In the genomic region with DNA sequence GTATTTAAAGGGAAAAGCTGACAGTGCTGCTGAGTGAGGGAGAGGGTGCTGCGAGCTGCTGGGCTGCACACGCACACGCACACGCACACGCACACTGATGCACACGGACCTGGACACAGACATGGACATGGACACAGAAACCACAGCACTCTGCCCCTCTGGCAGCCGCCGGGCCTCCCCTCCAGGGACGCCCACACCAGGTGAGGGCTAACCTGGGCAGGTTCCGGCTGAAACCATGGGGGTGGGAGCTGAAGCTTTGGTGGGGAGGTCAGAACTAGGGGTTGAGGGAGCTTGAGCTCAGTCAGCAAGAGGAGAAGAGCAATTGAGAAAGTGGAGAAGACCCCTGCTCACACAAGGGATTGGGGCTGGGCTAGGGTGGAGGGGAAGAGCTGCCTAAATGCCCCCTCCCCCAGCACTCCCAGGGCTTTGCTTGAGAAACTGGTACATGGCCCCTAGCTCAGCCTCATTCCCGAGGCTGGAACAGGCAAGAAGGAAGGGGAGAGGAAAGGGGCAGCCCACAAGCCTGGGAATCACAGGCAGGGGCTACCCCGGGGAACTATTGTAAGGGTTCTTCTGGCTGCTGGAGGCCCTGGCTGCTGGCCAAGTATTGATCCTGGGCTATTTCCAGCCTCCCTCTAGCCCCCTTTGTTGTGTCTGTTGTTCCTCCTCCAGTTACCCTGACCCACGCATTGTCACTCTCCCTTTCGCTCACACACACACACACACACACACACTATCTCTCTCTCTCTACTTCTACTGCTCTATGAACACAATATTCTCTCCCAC, we compare ENCODE assay signal across 9 cellular contexts. TPM values are rescaled to one million over a fixed set of nuclear protein-coding genes. Genes with fewer than 3 reads are reported as not detected.
DNase-seq lines count a peak whose midpoint lies in the region; ATAC-seq and TF ChIP-seq lines count a peak whose summit lies in the region.
"Had no signal": no experiment of that assay in that cellular context is flagged by ENCODE, and none has a peak within 500 bp of the region (broad histone marks: within the 10 kb centered on the region; RNA-seq: fewer than 3 reads in every experiment).

A gene with protein sequence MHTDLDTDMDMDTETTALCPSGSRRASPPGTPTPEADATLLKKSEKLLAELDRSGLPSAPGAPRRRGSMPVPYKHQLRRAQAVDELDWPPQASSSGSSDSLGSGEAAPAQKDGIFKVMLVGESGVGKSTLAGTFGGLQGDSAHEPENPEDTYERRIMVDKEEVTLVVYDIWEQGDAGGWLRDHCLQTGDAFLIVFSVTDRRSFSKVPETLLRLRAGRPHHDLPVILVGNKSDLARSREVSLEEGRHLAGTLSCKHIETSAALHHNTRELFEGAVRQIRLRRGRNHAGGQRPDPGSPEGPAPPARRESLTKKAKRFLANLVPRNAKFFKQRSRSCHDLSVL (plus strand): TSS at position 32 of the 786 bp plus-strand sequence. CDS start 66 bp downstream, at position 98.

- H3K9me3 Mint-ChIP-seq in neural progenitor cell = no peaks in the 10 kb centered on the region

- peaks cover 8% of the 10 kb centered on the region for H3K27me3 Mint-ChIP-seq in neural progenitor cell (ENCODE audit: insufficient read depth, low read depth)

- H3K4me3 ChIP-seq in neural progenitor cell = peak within 1 kb of the TSS; percentile 39
- H3K4me3 ChIP-seq: lower lobe of right lung had no signal

- H3K27ac Mint-ChIP-seq in neural progenitor cell = peak within 1 kb of the TSS; percentile 99

- no peaks in the 10 kb centered on the region for H4K20me1 ChIP-seq in neural progenitor cell (ENCODE audit: low read depth)

- H3K4me1 ChIP-seq in neural progenitor cell = peaks cover 24% of the 10 kb centered on the region

- H3K27ac ChIP-seq in caudate nucleus (ENCODE audit: low read depth, low read length) (peak within 1 kb of the TSS; percentile 12), neural progenitor cell (peak within 1 kb of the TSS; percentile 41)
- H3K27ac ChIP-seq: lower lobe of right lung had no signal

- H2AFZ ChIP-seq in neural progenitor cell (replicated peaks) = peak within 1 kb of the TSS; percentile 83

- peaks cover 59% of the 10 kb centered on the region for H3K4me1 Mint-ChIP-seq in neural progenitor cell

- H3F3A ChIP-seq in neural progenitor cell (ENCODE audit: low read depth) = peaks cover 49% of the 10 kb centered on the region

- ATAC-seq in GM18520 (IDR thresholded peaks at IDR 0.05; ENCODE audit: unreplicated experiment) = no peak

- peak; percentile 21 for DNase-seq in GM20000 (ENCODE audit: low spot score)
- peak; percentile 92 for DNase-seq in NCI-H2029 treated with DMSO at 0.1 percent for 48 hours (lab: John Stamatoyannopoulos, UW)
- DNase-seq in caudate nucleus (lab: John Stamatoyannopoulos, UW) = peak in 17 of 61 donors; percentile 7 to 64 (median 37)
- peak; percentile 64 for DNase-seq in neural progenitor cell (ENCODE audit: low spot score)
- DNase-seq in MV-4-11 (lab: John Stamatoyannopoulos, UW) = no peak
- no peak for DNase-seq in NCI-H2196 (lab: John Stamatoyannopoulos, UW; ENCODE audit: unreplicated experiment)
- DNase-seq: lower lobe of right lung, Right ventricle myocardium superior had no signal

- peak within 1 kb of the TSS; percentile 79 for H3K4me2 ChIP-seq in neural progenitor cell

- H3K9ac ChIP-seq in neural progenitor cell = no peak within 1 kb of the TSS

- no peaks in the 10 kb centered on the region for H3K36me3 ChIP-seq in neural progenitor cell

- peaks cover 21% of the 10 kb centered on the region for H3K27me3 ChIP-seq in neural progenitor cell

- no peaks in the 10 kb centered on the region for H3K9me3 ChIP-seq in neural progenitor cell (ENCODE audit: low read depth)
- H3K9me3 ChIP-seq: lower lobe of right lung had no signal

- H3K4me3 Mint-ChIP-seq in neural progenitor cell = peak within 1 kb of the TSS; percentile 80

- H3K36me3 Mint-ChIP-seq in neural progenitor cell = peaks cover 9% of the 10 kb centered on the region

- TF ChIP-seq CTCF in GM20000 (IDR thresholded peaks at IDR 0.05; ENCODE audit: extremely low read depth, missing control alignments) (no peak), neural progenitor cell (IDR thresholded peaks at IDR 0.05) (no peak)

- H3K79me2 ChIP-seq in neural progenitor cell (ENCODE audit: low read depth) = no peaks in the 10 kb centered on the region

RNA-seq across cellular contexts. Expression of the gene that starts here (rescaled TPM):
- total RNA-seq in neural progenitor cell (ENCODE audit: low replicate concordance) = 1.7 and 3.3 TPM in 2 replicates
- total RNA-seq: Right ventricle myocardium superior had no signal

Comparison
In these comparisons a context has a peak if more than half of its experiments do, and no peak if none do; other contexts are left out.
1. DNase-seq: peak in GM20000 (single experiment), NCI-H2029 treated with DMSO at 0.1 percent for 48 hours (single experiment) and neural progenitor cell (single experiment); none in MV-4-11 (single experiment) and NCI-H2196 (single experiment).